In genomic region chr17:80792373-80792781, GRCh38 we compare ENCODE assay signal across 12 cellular contexts.
DNase-seq lines count a peak whose midpoint lies in the region; FAIRE-seq and TF ChIP-seq lines count a peak whose summit lies in the region.
"Had no signal": no experiment of that assay in that cellular context is flagged by ENCODE, and none has a peak within 500 bp of the region (broad histone marks: within the 10 kb centered on the region; RNA-seq: fewer than 3 reads in every experiment).

No MANE protein-coding gene starts in this region.

- H3K36me3 ChIP-seq in kidney (ENCODE audit: control insufficient read depth in 1 of 2, insufficient read depth in 2 of 2, low read length in 2 of 2): no peaks in the 10 kb centered on the region
- no peaks in the 10 kb centered on the region for H3K36me3 ChIP-seq in tibial nerve
- no peaks in the 10 kb centered on the region for H3K36me3 ChIP-seq in HAP-1 (replicated peaks)

- TF ChIP-seq CTCF in kidney (IDR thresholded peaks at IDR 0.05; ENCODE audit: borderline replicate concordance, extremely low read depth, insufficient read depth): no peak
- no peak for TF ChIP-seq CTCF in tibial nerve (IDR thresholded peaks at IDR 0.05)

- H3K9me3 ChIP-seq in kidney (ENCODE audit: control insufficient read depth in 1 of 2, low read length in 2 of 2): no peaks in the 10 kb centered on the region
- H3K9me3 ChIP-seq in tibial nerve: no peaks in the 10 kb centered on the region
- no peaks in the 10 kb centered on the region for H3K9me3 ChIP-seq in HAP-1

- DNase-seq in activated effector memory CD4-positive, alpha-beta T cell treated with anti-CD3 and anti-CD28 coated beads, Interleukin-2, amount 50 U/mL, for 16 hours: peak; percentile 63
- no peak for DNase-seq in activated effector memory CD4-positive, alpha-beta T cell treated with Interleukin-2 at 50 U/mL for 16 hours
- DNase-seq in amniotic epithelial cell (ENCODE audit: low read depth): peak; percentile 25
- peak; percentile 30 for DNase-seq in kidney
- no peak for DNase-seq in tibial nerve (ENCODE audit: low spot score in 2 of 2)
- no peak for DNase-seq in GF-D8 (lab: John Stamatoyannopoulos, UW)
- DNase-seq in NCI-H2081 treated with DMSO at 0.1 percent for 48 hours (lab: John Stamatoyannopoulos, UW): no peak
- DNase-seq in HAP-1 (ENCODE audit: low spot score in 2 of 2): no peak
- DNase-seq: NCI-H748 treated with DMSO at 0.1 percent for 48 hours, retina had no signal

- H3K4me1 ChIP-seq in kidney (ENCODE audit: control insufficient read depth in 1 of 2, insufficient read depth in 1 of 2, low read depth in 1 of 2, low read length in 2 of 2) (peaks cover 0 to 19% of the 10 kb centered on the region in 2 donors), tibial nerve (peaks cover 0 to 60% (median 22%) of the 10 kb centered on the region in 4 donors), HAP-1 (peaks cover 2% of the 10 kb centered on the region; the same call in 1 of the 2 replicates)

- H3K27ac ChIP-seq in kidney (ENCODE audit: low read depth in 2 of 2, low read length in 2 of 2): no peak overlapping the region
- H3K27ac ChIP-seq in tibial nerve: peak overlapping the region in 3 of 4 donors; percentile 40 to 79 (median 72)

- TF ChIP-seq EP300 in tibial nerve (IDR thresholded peaks at IDR 0.05): no peak

- H3K4me3 ChIP-seq in kidney (ENCODE audit: low read length in 2 of 2) (no peak overlapping the region), tibial nerve (no peak overlapping the region), HAP-1 (no peak overlapping the region)

- TF ChIP-seq POLR2A in tibial nerve (IDR thresholded peaks at IDR 0.05): no peak

- no peak for FAIRE-seq in kidney (lab: Jason Lieb, UNC)
- FAIRE-seq: GM12892, TTC549 had no signal

- intact Hi-C loops in kidney (cut with DNase I): no loop called here

- in situ Hi-C loops in HAP-1 (cut with MboI; ENCODE audit: low sequenced_read_pairs): no loop called here

- no peak overlapping the region for H3K9ac ChIP-seq in kidney (ENCODE audit: low read length in 2 of 2)

- no peaks in the 10 kb centered on the region for H3K27me3 ChIP-seq in tibial nerve
- no peaks in the 10 kb centered on the region for H3K27me3 ChIP-seq in HAP-1 (ENCODE audit: low read depth)

- WGBS in tibial nerve, 2 donors: 73 to 76% methylated on average over 10 of the region's 10 CpGs

Comparison
In these comparisons a context has a peak if more than half of its experiments do, and no peak if none do; other contexts are left out.
1. DNase-seq: peak in activated effector memory CD4-positive, alpha-beta T cell treated with anti-CD3 and anti-CD28 coated beads, Interleukin-2, amount 50 U/mL, for 16 hours (single experiment), amniotic epithelial cell (single experiment) and kidney (single experiment); none in activated effector memory CD4-positive, alpha-beta T cell treated with Interleukin-2 at 50 U/mL for 16 hours (single experiment), tibial nerve (0 of 2), GF-D8 (single experiment), NCI-H2081 treated with DMSO at 0.1 percent for 48 hours (single experiment) and HAP-1 (0 of 2).
2. H3K27ac ChIP-seq: peak in tibial nerve (3 of 4); none in kidney (0 of 2).